8 cellular contexts compared by ENCODE assay signal in the genomic region with DNA sequence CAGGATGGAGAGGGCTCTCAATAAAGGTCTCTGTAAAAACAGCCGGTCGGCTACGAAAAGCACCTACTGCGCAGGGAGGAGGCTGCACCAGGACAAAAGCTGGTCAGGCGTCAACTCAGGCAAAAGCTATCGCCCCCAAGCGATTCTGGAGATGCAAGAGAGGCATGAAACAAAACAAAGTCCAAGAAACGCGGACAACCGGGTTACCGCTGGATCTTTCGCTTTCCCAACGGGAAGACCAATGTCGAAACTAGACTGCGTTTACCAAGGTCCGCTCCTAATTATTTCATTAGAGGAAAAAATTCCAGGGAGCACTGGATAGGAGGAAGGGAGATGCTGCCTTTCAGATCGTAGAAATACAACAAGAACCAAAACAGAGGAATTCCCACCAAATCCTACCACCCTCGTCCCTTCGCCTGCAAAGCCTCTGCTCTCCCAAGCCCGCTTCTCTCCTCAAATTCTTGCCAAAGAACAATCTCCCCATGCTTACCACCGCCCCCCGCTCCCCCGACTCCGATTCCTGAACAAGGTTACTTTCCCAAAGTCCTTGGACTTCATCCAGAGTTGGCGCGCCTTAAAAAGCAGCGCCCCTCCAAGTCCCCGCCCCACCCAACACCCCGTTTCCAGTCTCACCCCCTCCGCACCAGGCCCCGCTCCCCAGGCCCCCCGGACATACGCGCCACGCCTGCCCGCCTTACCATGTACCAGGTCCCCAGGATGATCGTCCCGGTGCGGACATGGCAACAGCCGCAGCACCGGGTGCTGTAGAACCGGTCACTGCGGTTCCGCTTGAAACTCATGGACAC. TPM values are rescaled to one million over a fixed set of nuclear protein-coding genes. Genes with fewer than 3 reads are reported as not detected.
A peak's percentile ranks its signal among the peaks of the same experiment; 100 is the strongest.
DNase-seq lines count a peak whose midpoint lies in the region; ATAC-seq and TF ChIP-seq lines count a peak whose summit lies in the region.

No MANE protein-coding gene starts in this region.

- H3K27ac ChIP-seq in neutrophil = peak overlapping the region; percentile 92

- H3K27me3 Mint-ChIP-seq in activated T-helper 17 cell treated with anti-CD3 and anti-CD28 coated beads, Interleukin-2, amount 50 U/mL, for 72 hours = peaks cover 9% of the 10 kb centered on the region

- no peaks in the 10 kb centered on the region for H3K36me3 ChIP-seq in neutrophil

- peaks cover 23% of the 10 kb centered on the region for H3K4me1 Mint-ChIP-seq in activated T-helper 17 cell treated with anti-CD3 and anti-CD28 coated beads, Interleukin-2, amount 50 U/mL, for 72 hours

- no peak overlapping the region for H3K4me3 Mint-ChIP-seq in activated T-helper 17 cell treated with anti-CD3 and anti-CD28 coated beads, Interleukin-2, amount 50 U/mL, for 72 hours

- H3K4me3 ChIP-seq in neutrophil (ENCODE audit: low read depth in 1 of 2, low read length in 1 of 2) = peak overlapping the region; percentile 88 to 97

- ATAC-seq in GM18867 (IDR thresholded peaks at IDR 0.05; ENCODE audit: unreplicated experiment) = peak; percentile 23
- ATAC-seq in HG03045 (IDR thresholded peaks at IDR 0.05; ENCODE audit: unreplicated experiment) = peak; percentile 26
- ATAC-seq in activated T-helper 17 cell treated with anti-CD3 and anti-CD28 coated beads, Interleukin-2, amount 50 U/mL, for 72 hours (replicated peaks) = peak; percentile 24

- peaks cover 34% of the 10 kb centered on the region for H3K27me3 ChIP-seq in neutrophil

- peaks cover 35 to 40% of the 10 kb centered on the region in 2 experiments for H3K4me1 ChIP-seq in neutrophil (ENCODE audit: control insufficient read depth in 1 of 2, insufficient read depth in 1 of 2, low read depth in 1 of 2, low read length in 1 of 2)

- no peaks in the 10 kb centered on the region for H3K9me3 ChIP-seq in neutrophil

- intact Hi-C loops in head of caudate nucleus (cut with DNase I) = loop anchor here (2.0 to 10.0 kb wide), 2 partner anchors 60 to 146 kb away; a partner anchor contains a TSS

- no peaks in the 10 kb centered on the region for H3K9me3 Mint-ChIP-seq in activated T-helper 17 cell treated with anti-CD3 and anti-CD28 coated beads, Interleukin-2, amount 50 U/mL, for 72 hours

- peaks cover 2% of the 10 kb centered on the region for H3K36me3 Mint-ChIP-seq in activated T-helper 17 cell treated with anti-CD3 and anti-CD28 coated beads, Interleukin-2, amount 50 U/mL, for 72 hours (ENCODE audit: low read depth)

- no peak for TF ChIP-seq CTCF in neutrophil (IDR thresholded peaks at IDR 0.05)

- DNase-seq in C1 segment of cervical spinal cord (lab: John Stamatoyannopoulos, UW) = peak in 12 of 14 donors; percentile 21 to 78 (median 54)
- DNase-seq in NCI-H69 (lab: John Stamatoyannopoulos, UW) = peak; percentile 76
- peak in 41 of 42 donors; percentile 12 to 78 (median 45) for DNase-seq in head of caudate nucleus
- no peak for DNase-seq in T1000 (lab: John Stamatoyannopoulos, UW)

- no peak overlapping the region for H3K27ac Mint-ChIP-seq in activated T-helper 17 cell treated with anti-CD3 and anti-CD28 coated beads, Interleukin-2, amount 50 U/mL, for 72 hours

RNA-seq across cellular contexts. Expression of a gene that starts 0.5 kb away (rescaled TPM):
- 10 to 100 TPM; 27.3 to 29.6 TPM for total RNA-seq in activated T-helper 17 cell treated with anti-CD3 and anti-CD28 coated beads, Interleukin-2, amount 50 U/mL, for 72 hours

RNA-seq across cellular contexts. Expression of a gene that starts 38.4 kb away (rescaled TPM):
- not detected for total RNA-seq in activated T-helper 17 cell treated with anti-CD3 and anti-CD28 coated beads, Interleukin-2, amount 50 U/mL, for 72 hours
